ENCODE assay signal across 1 cellular context in genomic region chr13:26253787-26254582, GRCh38.
A peak's percentile ranks its signal among the peaks of the same experiment; 100 is the strongest.
TF ChIP-seq lines count a peak whose summit lies in the region.

CDK8 (plus strand) TSS chr13:26254129; CDS start chr13:26254642, 513 bp downstream.

TF ChIP-seq in HEK293, 187 proteins besides CTCF, POLR2A, EP300 and RAD21 (continued from another document and continues in another):
- peak; percentile 51; the same call in 1 of the 2 replicates for TF ChIP-seq PRDM10 (tag by site-specific recombination; IDR thresholded peaks at IDR 0.05)
- TF ChIP-seq SP7 (tag by site-specific recombination; IDR thresholded peaks at IDR 0.05): peak; percentile 60
- no peak for TF ChIP-seq ZNF274 (IDR thresholded peaks at IDR 0.05; ENCODE audit: low read length)
- TF ChIP-seq ZNF274 (tag by site-specific recombination; IDR thresholded peaks at IDR 0.05; ENCODE audit: borderline replicate concordance): no peak
- no peak for TF ChIP-seq ZNF670 (tag by site-specific recombination; IDR thresholded peaks at IDR 0.05; ENCODE audit: low read depth)
- TF ChIP-seq ZNF513 (tag by site-specific recombination; IDR thresholded peaks at IDR 0.05): no peak
- peak; percentile 88 for TF ChIP-seq ZNF366 (tag by site-specific recombination; conservative IDR thresholded peaks at IDR 0.05)
- TF ChIP-seq ZNF658 (tag by site-specific recombination; IDR thresholded peaks at IDR 0.05): peak; percentile 26; the same call in 1 of the 2 replicates
- TF ChIP-seq ZNF596 (tag by site-specific recombination; IDR thresholded peaks at IDR 0.05): no peak
- no peak for TF ChIP-seq HOXD13 (CRISPR knock-in tag; IDR thresholded peaks at IDR 0.05; ENCODE audit: borderline replicate concordance)
- TF ChIP-seq ZNF76 (tag by site-specific recombination; IDR thresholded peaks at IDR 0.05; ENCODE audit: borderline replicate concordance, low read depth): peak; percentile 97
- no peak for TF ChIP-seq ZNF830 (tag by site-specific recombination; IDR thresholded peaks at IDR 0.05; ENCODE audit: low read depth)
- no peak for TF ChIP-seq ZNF544 (tag by site-specific recombination; IDR thresholded peaks at IDR 0.05)
- TF ChIP-seq ZNF600 (tag by site-specific recombination; IDR thresholded peaks at IDR 0.05): peak; percentile 94
- TF ChIP-seq SP2 (tag by site-specific recombination; IDR thresholded peaks at IDR 0.05): peak; percentile 77; the same call in 1 of the 2 replicates
- TF ChIP-seq ZNF580 (tag by site-specific recombination; IDR thresholded peaks at IDR 0.05): no peak
- TF ChIP-seq ZNF529 (tag by site-specific recombination; IDR thresholded peaks at IDR 0.05; ENCODE audit: insufficient replicate concordance): no peak
- TF ChIP-seq YY1 (tag by site-specific recombination; IDR thresholded peaks at IDR 0.05): 0 out of 2 replicates have a peak, but pooled peaks have one; percentile 38
- TF ChIP-seq ZNF2 (tag by site-specific recombination; IDR thresholded peaks at IDR 0.05): no peak; the same call in 1 of the 2 replicates
- no peak for TF ChIP-seq HOXC10 (CRISPR knock-in tag; IDR thresholded peaks at IDR 0.05)
- no peak for TF ChIP-seq EGR2 (tag by site-specific recombination; IDR thresholded peaks at IDR 0.05; ENCODE audit: low read depth)
- no peak for TF ChIP-seq ZNF169 (tag by site-specific recombination; IDR thresholded peaks at IDR 0.05)
- TF ChIP-seq ZBTB49 (tag by site-specific recombination; IDR thresholded peaks at IDR 0.05; ENCODE audit: low read depth): no peak
- no peak for TF ChIP-seq ZNF791 (tag by site-specific recombination; IDR thresholded peaks at IDR 0.05)
- TF ChIP-seq PRDM2 (tag by site-specific recombination; IDR thresholded peaks at IDR 0.05; ENCODE audit: borderline replicate concordance): no peak
- no peak for TF ChIP-seq KLF7 (tag by site-specific recombination; IDR thresholded peaks at IDR 0.05; ENCODE audit: borderline replicate concordance)
- TF ChIP-seq ZNF510 (tag by site-specific recombination; IDR thresholded peaks at IDR 0.05; ENCODE audit: insufficient replicate concordance): no peak
- no peak for TF ChIP-seq REPIN1 (tag by site-specific recombination; IDR thresholded peaks at IDR 0.05; ENCODE audit: low read depth)
- peak; percentile 84 for TF ChIP-seq ZEB2 (tag by site-specific recombination; IDR thresholded peaks at IDR 0.05)
- peak; percentile 64 for TF ChIP-seq OSR2 (tag by site-specific recombination; IDR thresholded peaks at IDR 0.05)
- no peak for TF ChIP-seq ZNF701 (tag by site-specific recombination; IDR thresholded peaks at IDR 0.05)
- peak; percentile 58; the same call in 1 of the 2 replicates for TF ChIP-seq ZNF394 (tag by site-specific recombination; IDR thresholded peaks at IDR 0.05; ENCODE audit: borderline replicate concordance)
- TF ChIP-seq ZNF488 (tag by site-specific recombination; IDR thresholded peaks at IDR 0.05): no peak
- no peak for TF ChIP-seq ZNF560 (tag by site-specific recombination; IDR thresholded peaks at IDR 0.05; ENCODE audit: borderline replicate concordance)
- no peak for TF ChIP-seq ZNF555 (tag by site-specific recombination; conservative IDR thresholded peaks at IDR 0.05)
- TF ChIP-seq IKZF3 (tag by site-specific recombination; IDR thresholded peaks at IDR 0.05): no peak
- no peak for TF ChIP-seq ZNF645 (tag by site-specific recombination; IDR thresholded peaks at IDR 0.05)
- no peak for TF ChIP-seq BCL6B (tag by site-specific recombination; IDR thresholded peaks at IDR 0.05)
- no peak for TF ChIP-seq ZNF473 (tag by site-specific recombination; IDR thresholded peaks at IDR 0.05)
- TF ChIP-seq ZNF423 (tag by site-specific recombination; IDR thresholded peaks at IDR 0.05): peak; percentile 98
- TF ChIP-seq SALL2 (tag by site-specific recombination; IDR thresholded peaks at IDR 0.05; ENCODE audit: borderline replicate concordance): no peak
- TF ChIP-seq ZNF23 (tag by site-specific recombination; IDR thresholded peaks at IDR 0.05; ENCODE audit: borderline replicate concordance): no peak
- 0 out of 2 replicates have a peak, but pooled peaks have one; percentile 8 for TF ChIP-seq ZNF146 (tag by site-specific recombination; IDR thresholded peaks at IDR 0.05)
